Comparison of ENCODE assay signal across 19 cellular contexts in the genomic region with DNA sequence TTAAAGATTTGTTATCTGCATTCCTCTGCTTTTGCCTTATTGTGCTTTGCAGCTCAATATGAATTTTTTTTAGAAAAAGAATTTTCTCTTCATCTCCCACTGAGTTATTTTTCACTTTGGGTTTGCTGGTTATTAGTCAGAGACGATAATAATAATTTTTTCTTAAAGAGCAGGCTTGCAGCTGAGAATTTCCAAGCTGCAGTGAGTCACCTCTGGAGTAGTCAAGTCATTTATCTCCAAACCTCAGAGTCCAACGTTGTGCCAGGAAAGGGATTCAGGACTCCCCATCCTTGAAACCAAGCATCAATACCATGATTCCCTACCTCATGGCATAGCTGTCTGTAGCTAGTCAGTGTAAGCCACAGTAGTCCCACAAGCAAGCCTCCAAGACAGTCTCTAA. TPM values are rescaled to one million over a fixed set of nuclear protein-coding genes. Genes with fewer than 3 reads are reported as not detected.
DNase-seq lines count a peak whose midpoint lies in the region; ATAC-seq, FAIRE-seq and TF ChIP-seq lines count a peak whose summit lies in the region.
"Had no signal": no experiment of that assay in that cellular context is flagged by ENCODE, and none has a peak within 500 bp of the region (broad histone marks: within the 10 kb centered on the region; RNA-seq: fewer than 3 reads in every experiment).

No MANE protein-coding gene starts in this region.

- H3K9me1 ChIP-seq in keratinocyte (ENCODE audit: control insufficient read depth, extremely low read depth, insufficient read depth, low read length): no peaks in the 10 kb centered on the region

- no peaks in the 10 kb centered on the region for H3K9me3 ChIP-seq in keratinocyte (ENCODE audit: control insufficient read depth, low read depth, low read length)
- H3K9me3 ChIP-seq: mucosa of descending colon, psoas muscle, upper lobe of left lung had no signal

- H3K36me3 Mint-ChIP-seq in immature natural killer cell: no peaks in the 10 kb centered on the region

- no peaks in the 10 kb centered on the region for H3K36me3 ChIP-seq in keratinocyte (ENCODE audit: control insufficient read depth in 2 of 2, extremely low read depth in 1 of 2, insufficient read depth in 2 of 2, low read length in 2 of 2)
- H3K36me3 ChIP-seq: upper lobe of left lung had no signal

- no peak overlapping the region for H3K27ac ChIP-seq in keratinocyte (ENCODE audit: control insufficient read depth, insufficient read depth, low read length)
- H3K27ac ChIP-seq: psoas muscle, upper lobe of left lung had no signal

- no peak for TF ChIP-seq CTCF in keratinocyte (optimal IDR thresholded peaks at IDR 0.05 in 1 of 3, IDR thresholded peaks at IDR 0.05 in 1 of 3, conservative IDR thresholded peaks at IDR 0.05 in 1 of 3; ENCODE audit: extremely low read depth in 1 of 3, insufficient read depth in 2 of 3, low read length in 3 of 3)

- H3K4me2 ChIP-seq in keratinocyte (ENCODE audit: control insufficient read depth, extremely low read depth, insufficient read depth, low read depth, low read length): no peak overlapping the region

- H4K20me1 ChIP-seq in keratinocyte (ENCODE audit: control insufficient read depth, extremely low read depth, insufficient read depth, low read length): no peaks in the 10 kb centered on the region

- no peak overlapping the region for H3K27ac Mint-ChIP-seq in immature natural killer cell
- H3K27ac Mint-ChIP-seq: activated CD4-positive, alpha-beta T cell treated with anti-CD3 and anti-CD28 coated beads, Interleukin-2, amount 10 ng/mL, durations not matched to agents 24 days and 14 days; B cell had no signal

- no peak overlapping the region for H3K4me3 Mint-ChIP-seq in immature natural killer cell
- H3K4me3 Mint-ChIP-seq: activated CD4-positive, alpha-beta T cell treated with anti-CD3 and anti-CD28 coated beads, Interleukin-2, amount 10 ng/mL, durations not matched to agents 24 days and 14 days; B cell had no signal

- FAIRE-seq in keratinocyte (lab: Jason Lieb, UNC): peak; percentile 26

- no peaks in the 10 kb centered on the region for H3K4me1 ChIP-seq in keratinocyte (ENCODE audit: control insufficient read depth, extremely low read depth, insufficient read depth, low read length)
- H3K4me1 ChIP-seq: psoas muscle, upper lobe of left lung had no signal

- DNase-seq in Daoy (ENCODE audit: low read depth) (peak; percentile 47), amniotic epithelial cell (ENCODE audit: low read depth) (peak; percentile 89), keratinocyte (ENCODE audit: low read depth, low spot score) (no peak), immature natural killer cell (no peak), occipital lobe (lab: John Stamatoyannopoulos, UW) (no peak)
- DNase-seq: activated CD4-positive, alpha-beta T cell treated with anti-CD3 and anti-CD28 coated beads, Interleukin-2, amount 10 ng/mL, durations not matched to agents 24 days and 14 days; DMS 273 treated with DMSO at 0.1 percent for 48 hours; islet precursor cell; mucosa of descending colon; NCI-H1417; NCI-H524; psoas muscle; RPMI8226; upper lobe of left lung had no signal

- no peaks in the 10 kb centered on the region for H3K79me2 ChIP-seq in keratinocyte (ENCODE audit: control insufficient read depth, insufficient read depth, low read length)

- no peaks in the 10 kb centered on the region for H3K4me1 Mint-ChIP-seq in immature natural killer cell

- dilution Hi-C loops in keratinocyte (cut with MboI; ENCODE audit: extremely low pct_ligation_motif_present, low sequenced_read_pairs): no loop called here

- no peak overlapping the region for H3K4me3 ChIP-seq in keratinocyte (ENCODE audit: control insufficient read depth in 2 of 3, extremely low read depth in 1 of 3, insufficient read depth in 2 of 3, low read depth in 1 of 3, low read length in 3 of 3)
- H3K4me3 ChIP-seq: mucosa of descending colon, psoas muscle, upper lobe of left lung had no signal

- H3K9ac ChIP-seq in keratinocyte (ENCODE audit: control insufficient read depth, extremely low read depth, insufficient read depth, low read length): no peak overlapping the region

- peaks cover 3% of the 10 kb centered on the region for H3K27me3 ChIP-seq in keratinocyte (ENCODE audit: control insufficient read depth, extremely low read depth, insufficient read depth, low read length)
- H3K27me3 ChIP-seq: upper lobe of left lung had no signal

- H3K27me3 Mint-ChIP-seq in immature natural killer cell (ENCODE audit: low read depth in 3 of 3): peaks cover 4 to 9% (median 5%) of the 10 kb centered on the region in 3 donors

- no peaks in the 10 kb centered on the region for H3K9me3 Mint-ChIP-seq in immature natural killer cell
- H3K9me3 Mint-ChIP-seq: activated CD4-positive, alpha-beta T cell treated with anti-CD3 and anti-CD28 coated beads, Interleukin-2, amount 10 ng/mL, durations not matched to agents 24 days and 14 days had no signal

- H2AFZ ChIP-seq in keratinocyte (ENCODE audit: control insufficient read depth, low read length): no peak overlapping the region

- ATAC-seq in HG02623 (IDR thresholded peaks at IDR 0.05; ENCODE audit: unreplicated experiment) (peak; percentile 47), HG03280 (IDR thresholded peaks at IDR 0.05; ENCODE audit: unreplicated experiment) (no peak), HG03135 (IDR thresholded peaks at IDR 0.05; ENCODE audit: unreplicated experiment) (no peak)
- ATAC-seq: HCT116, mucosa of descending colon, psoas muscle had no signal

RNA-seq across cellular contexts. Expression of gene EGR2, which starts 15.2 kb away (rescaled TPM):
- 1.4 and 3.1 TPM in 2 replicates for total RNA-seq in Daoy (2014; rRNA removed; shearing (Covaris generic))
- polyA plus RNA-seq in keratinocyte: 0.09 to 0.39 TPM (median 0.22 TPM) in 3 replicates
- 1.1 TPM for polyA plus RNA-seq in keratinocyte (2011; ENCODE audit: low read depth)
- 0.06 and 0.10 TPM in 2 replicates for polyA plus RNA-seq in keratinocyte (2011; cell fraction: cytosol; rRNA removed)
- polyA plus RNA-seq in keratinocyte (2011; cell fraction: nucleus; rRNA removed): 0.19 TPM in 2 replicates
- polyA plus RNA-seq in keratinocyte (2012; ENCODE audit: low replicate concordance): 0.05 and 1.6 TPM in 2 replicates
- polyA minus RNA-seq in keratinocyte: 0.13 to 0.16 TPM in 2 of 3 replicates, not detected in the other
- polyA minus RNA-seq in keratinocyte (2011; cell fraction: cytosol; rRNA and poly(A)+ RNA removed): not detected
- 0.32 TPM in 1 of 2 replicates, not detected in the other for polyA minus RNA-seq in keratinocyte (2011; cell fraction: nucleus; rRNA and poly(A)+ RNA removed)
- polyA plus RNA-seq in immature natural killer cell: under 1 TPM; 0.28 to 0.80 (median 0.29) TPM
- 1.6 TPM for total RNA-seq in occipital lobe

RNA-seq across cellular contexts. Expression of gene ADO, which starts 26.8 kb away (rescaled TPM):
- total RNA-seq in Daoy (2014; rRNA removed; shearing (Covaris generic)): 25.4 and 27.4 TPM in 2 replicates
- polyA plus RNA-seq in keratinocyte (9.6 to 16.5 TPM (median 13.2 TPM) in 3 replicates), immature natural killer cell (1 to 10 TPM; 1.0 to 5.0 (median 2.3) TPM)
- polyA plus RNA-seq in keratinocyte (2011; ENCODE audit: low read depth): 2.5 TPM
- polyA plus RNA-seq in keratinocyte (2011; cell fraction: cytosol; rRNA removed): 11.8 and 19.8 TPM in 2 replicates
- 10.4 and 11.2 TPM in 2 replicates for polyA plus RNA-seq in keratinocyte (2011; cell fraction: nucleus; rRNA removed)
- 7.6 and 10.9 TPM in 2 replicates for polyA plus RNA-seq in keratinocyte (2012; ENCODE audit: low replicate concordance)
- polyA minus RNA-seq in keratinocyte: 4.8 to 9.7 TPM (median 7.2 TPM) in 3 replicates
- polyA minus RNA-seq in keratinocyte (2011; cell fraction: cytosol; rRNA and poly(A)+ RNA removed): 26.9 TPM
- 7.0 and 7.9 TPM in 2 replicates for polyA minus RNA-seq in keratinocyte (2011; cell fraction: nucleus; rRNA and poly(A)+ RNA removed)
- 38.7 TPM for total RNA-seq in occipital lobe

Comparison
In these comparisons a context has a peak if more than half of its experiments do, and no peak if none do; other contexts are left out.
1. DNase-seq: peak in Daoy (single experiment) and amniotic epithelial cell (single experiment); none in keratinocyte (single experiment), immature natural killer cell (0 of 3) and occipital lobe (single experiment).